ENCODE assay signal across 8 cellular contexts in the genomic region with DNA sequence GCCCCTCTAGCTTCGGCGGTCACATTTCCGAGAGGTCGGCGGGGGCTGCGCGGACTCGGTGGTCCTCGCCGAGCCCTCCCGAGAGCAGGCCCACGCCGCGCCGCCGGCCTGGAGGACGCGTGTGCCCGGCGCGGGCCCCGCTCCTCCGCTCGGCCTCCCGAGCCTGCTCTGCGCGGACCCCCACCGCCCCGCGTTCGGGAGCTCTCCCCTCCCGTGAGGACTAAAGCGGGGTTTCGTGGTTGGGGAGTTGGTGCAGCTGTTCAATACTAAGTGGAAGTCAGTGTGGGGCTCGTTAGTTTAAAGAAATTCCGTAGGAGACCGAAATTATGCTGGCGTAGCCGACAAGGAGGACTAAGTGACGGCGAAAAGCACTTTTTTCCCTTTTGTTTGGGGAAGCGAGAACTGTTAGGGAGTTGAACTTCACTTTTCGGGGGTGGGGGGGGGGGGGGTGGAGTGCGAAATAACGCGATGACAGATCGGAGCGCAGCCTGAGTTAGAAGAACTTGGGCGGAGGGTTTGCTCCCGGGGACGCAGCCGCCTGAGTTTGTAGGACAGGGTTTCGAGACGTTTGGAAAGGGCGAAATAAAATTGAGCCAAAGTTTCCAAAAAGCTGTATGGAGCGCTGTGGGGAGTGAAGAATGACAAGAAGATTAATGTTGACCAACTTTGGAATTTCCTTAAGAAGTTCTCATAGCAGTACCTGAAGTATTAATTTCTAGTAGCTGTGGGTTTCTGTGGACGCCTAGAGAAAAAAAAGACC. TPM values are rescaled to one million over a fixed set of nuclear protein-coding genes. Genes with fewer than 3 reads are reported as not detected.
DNase-seq lines count a peak whose midpoint lies in the region; ATAC-seq and TF ChIP-seq lines count a peak whose summit lies in the region.

No MANE protein-coding gene starts in this region.

- H3K36me3 Mint-ChIP-seq in CD4-positive, CD25-positive, alpha-beta regulatory T cell, result no peaks in the 10 kb centered on the region
- peaks cover 8% of the 10 kb centered on the region for H3K36me3 Mint-ChIP-seq in activated naive CD8-positive, alpha-beta T cell treated with anti-CD3 and anti-CD28 coated beads for 36 hours

- H3F3A ChIP-seq in PC-9 (ENCODE audit: insufficient read depth, low read depth), result no peaks in the 10 kb centered on the region

- peak overlapping the region; percentile 98 for H3K4me3 ChIP-seq in CD4-positive, CD25-positive, alpha-beta regulatory T cell (ENCODE audit: low read depth, low read length)
- peak overlapping the region; percentile 93 for H3K4me3 ChIP-seq in PC-9
- H3K4me3 ChIP-seq in heart right ventricle, result peak overlapping the region; percentile 76 to 93 (median 89)

- H3K27me3 Mint-ChIP-seq in CD4-positive, CD25-positive, alpha-beta regulatory T cell, result peaks cover 14% of the 10 kb centered on the region
- H3K27me3 Mint-ChIP-seq in activated naive CD8-positive, alpha-beta T cell treated with anti-CD3 and anti-CD28 coated beads for 36 hours, result no peaks in the 10 kb centered on the region

- DNase-seq in CD4-positive, CD25-positive, alpha-beta regulatory T cell, result peak in 2 of 3 donors; percentile 42 to 65
- DNase-seq in PC-9 (no peak), heart right ventricle (peak; percentile 51 to 61), renal cortical epithelial cell (ENCODE audit: low read depth) (peak; percentile 40), hippocampal formation (lab: John Stamatoyannopoulos, UW) (no peak), DMS79 treated with DMSO at 0.1 percent for 48 hours (lab: John Stamatoyannopoulos, UW) (no peak)
- DNase-seq in activated naive CD8-positive, alpha-beta T cell treated with anti-CD3 and anti-CD28 coated beads for 36 hours, result peak; percentile 30

- peaks cover 76% of the 10 kb centered on the region for H3K79me2 ChIP-seq in PC-9 (ENCODE audit: low read depth)

- H3K27ac ChIP-seq in CD4-positive, CD25-positive, alpha-beta regulatory T cell (ENCODE audit: insufficient read depth, low read length, poor library complexity, severe bottlenecking), result peak overlapping the region; percentile 73
- peak overlapping the region; percentile 71 for H3K27ac ChIP-seq in PC-9
- H3K27ac ChIP-seq in heart right ventricle, result peak overlapping the region; percentile 98 to 100 (median 99)

- BruUV-seq in PC-9 (replicated peaks; lab: Mats Ljungman, UMichigan), result no TSS peak

- H2AFZ ChIP-seq in PC-9, result peak overlapping the region; percentile 73

- H3K27ac Mint-ChIP-seq in CD4-positive, CD25-positive, alpha-beta regulatory T cell, result peak overlapping the region; percentile 27 to 94 (median 93)
- H3K27ac Mint-ChIP-seq in activated naive CD8-positive, alpha-beta T cell treated with anti-CD3 and anti-CD28 coated beads for 36 hours, result peak overlapping the region; percentile 90

- 0% methylated on average over 54 to 57 of the region's 57 CpGs for WGBS in heart right ventricle, 2 donors

- peaks cover 30% of the 10 kb centered on the region for H3K4me1 ChIP-seq in CD4-positive, CD25-positive, alpha-beta regulatory T cell (ENCODE audit: control insufficient read depth, insufficient read depth, low read length, poor library complexity, severe bottlenecking)
- H3K4me1 ChIP-seq in PC-9 (replicated peaks; ENCODE audit: insufficient read depth) (peaks cover 46% of the 10 kb centered on the region), heart right ventricle (peaks cover 0 to 51% (median 26%) of the 10 kb centered on the region in 9 donors)

- peaks cover 36% of the 10 kb centered on the region for H4K20me1 ChIP-seq in PC-9 (ENCODE audit: insufficient read depth)

- POLR2A ChIA-PET in PC-9 (lab: Charles Lee; ENCODE audit: unreplicated experiment), result no interaction called here

- peaks cover 32 to 57% (median 44%) of the 10 kb centered on the region in 4 donors for H3K4me1 Mint-ChIP-seq in CD4-positive, CD25-positive, alpha-beta regulatory T cell
- peaks cover 47% of the 10 kb centered on the region for H3K4me1 Mint-ChIP-seq in activated naive CD8-positive, alpha-beta T cell treated with anti-CD3 and anti-CD28 coated beads for 36 hours

- H3K27me3 ChIP-seq in CD4-positive, CD25-positive, alpha-beta regulatory T cell (ENCODE audit: control insufficient read depth, insufficient read depth, low read length), result no peaks in the 10 kb centered on the region
- H3K27me3 ChIP-seq in PC-9 (ENCODE audit: insufficient read depth, low read depth) (no peaks in the 10 kb centered on the region), heart right ventricle (no peaks in the 10 kb centered on the region)

- H3K4me2 ChIP-seq in PC-9, result peak overlapping the region; percentile 96

- no peak for ATAC-seq in CD4-positive, CD25-positive, alpha-beta regulatory T cell (ENCODE audit: low read depth in 2 of 2)
- ATAC-seq in GM21723 (IDR thresholded peaks at IDR 0.05; ENCODE audit: unreplicated experiment) (peak; percentile 5), heart right ventricle (peak in 4 of 8 donors; percentile 22 to 36 (median 28))

- TF ChIP-seq CTCF in PC-9 (conservative IDR thresholded peaks at IDR 0.05), result no peak
- no peak for TF ChIP-seq CTCF in heart right ventricle (IDR thresholded peaks at IDR 0.05)

- intact Hi-C loops in PC-9 (cut with micrococcal nuclease; ENCODE audit: unreplicated experiment), result loop anchor here (1.0 to 5.0 kb wide), 3 partner anchors 234 to 1512 kb away; no protein-coding TSS in a partner anchor
- intact Hi-C loops in heart right ventricle (cut with DNase I), result loop anchor here in 9 of 10 donors (1.0 to 10.0 kb wide), 17 partner anchors 78 to 1509 kb away; no protein-coding TSS in a partner anchor

- no peaks in the 10 kb centered on the region for H3K36me3 ChIP-seq in CD4-positive, CD25-positive, alpha-beta regulatory T cell (ENCODE audit: control insufficient read depth, insufficient read depth, low read length)
- H3K36me3 ChIP-seq in PC-9 (ENCODE audit: low read depth) (0 out of 2 replicates have a peak, but pooled peaks cover 3% of the 10 kb centered on the region), heart right ventricle (no peaks in the 10 kb centered on the region)

- H3K4me3 Mint-ChIP-seq in CD4-positive, CD25-positive, alpha-beta regulatory T cell, result peak overlapping the region; percentile 89 to 96 (median 94)
- H3K4me3 Mint-ChIP-seq in activated naive CD8-positive, alpha-beta T cell treated with anti-CD3 and anti-CD28 coated beads for 36 hours, result peak overlapping the region; percentile 93

- no peaks in the 10 kb centered on the region for H3K9me3 Mint-ChIP-seq in CD4-positive, CD25-positive, alpha-beta regulatory T cell
- H3K9me3 Mint-ChIP-seq in activated naive CD8-positive, alpha-beta T cell treated with anti-CD3 and anti-CD28 coated beads for 36 hours, result no peaks in the 10 kb centered on the region

- H3K9me3 ChIP-seq in CD4-positive, CD25-positive, alpha-beta regulatory T cell (ENCODE audit: control insufficient read depth in 2 of 2, low read length in 2 of 2), result no peaks in the 10 kb centered on the region
- no peaks in the 10 kb centered on the region for H3K9me3 ChIP-seq in PC-9 (ENCODE audit: insufficient read depth, low read depth)
- no peaks in the 10 kb centered on the region for H3K9me3 ChIP-seq in heart right ventricle

- H3K9me2 ChIP-seq in PC-9 (ENCODE audit: insufficient read depth), result no peaks in the 10 kb centered on the region

- CTCF ChIA-PET in PC-9 (lab: Charles Lee), result interaction anchor here (0.8 kb wide), 1 partner anchor 24 kb away, joined by 5 read pairs; no protein-coding TSS in a partner anchor

RNA-seq across cellular contexts. Expression of a gene that starts 1.3 kb away (rescaled TPM):
- 89.7 TPM for total RNA-seq in CD4-positive, CD25-positive, alpha-beta regulatory T cell
- polyA plus RNA-seq in CD4-positive, CD25-positive, alpha-beta regulatory T cell, result 10 to 100 TPM; 10.0 to 22.2 (median 13.7) TPM
- total RNA-seq in PC-9 (2021) (47.1 and 50.8 TPM in 2 replicates), heart right ventricle (100 to 1,000 TPM; 386 to 551 (median 505) TPM), renal cortical epithelial cell (92.6 and 218 TPM in 2 replicates)
- 10 to 100 TPM; 58.0 to 59.7 TPM for total RNA-seq in activated naive CD8-positive, alpha-beta T cell treated with anti-CD3 and anti-CD28 coated beads for 36 hours
- 10 to 100 TPM; 74.7 to 86.2 TPM for polyA plus RNA-seq in heart right ventricle

Comparison
In these comparisons a context has a peak if more than half of its experiments do, and no peak if none do; other contexts are left out.
1. DNase-seq: peak in CD4-positive, CD25-positive, alpha-beta regulatory T cell (2 of 3), activated naive CD8-positive, alpha-beta T cell treated with anti-CD3 and anti-CD28 coated beads for 36 hours (single experiment), heart right ventricle (2 of 2) and renal cortical epithelial cell (single experiment); none in PC-9 (0 of 2), hippocampal formation (0 of 2) and DMS79 treated with DMSO at 0.1 percent for 48 hours (single experiment).
2. Peak in every context shown above with its lines, with median percentiles within 50 percentile points of each other: H3K27ac ChIP-seq and H3K4me3 ChIP-seq.